ENCODE assay signal across 1 cellular context in genomic region chr17:27294689-27295630, GRCh38.
A peak's percentile ranks its signal among the peaks of the same experiment; 100 is the strongest.
TF ChIP-seq lines count a peak whose summit lies in the region.

No MANE protein-coding gene starts in this region.

TF ChIP-seq in H1, 55 proteins besides CTCF, POLR2A, EP300 and RAD21:
- no peak for TF ChIP-seq TAF7 (optimal IDR thresholded peaks at IDR 0.05; ENCODE audit: borderline replicate concordance, low read depth, low read length)
- TF ChIP-seq JUN (IDR thresholded peaks at IDR 0.05; ENCODE audit: low read depth, low read length): no peak
- no peak for TF ChIP-seq RBBP5 (IDR thresholded peaks at IDR 0.05; ENCODE audit: borderline replicate concordance, low read depth, low read length)
- TF ChIP-seq FOSL1 (IDR thresholded peaks at IDR 0.05; ENCODE audit: insufficient read depth, low read depth, low read length): no peak
- TF ChIP-seq SIN3A (conservative IDR thresholded peaks at IDR 0.05 in 1 of 2, IDR thresholded peaks at IDR 0.05 in 1 of 2; ENCODE audit: low read depth in 1 of 2, low read length in 2 of 2): 0 out of 4 replicates have a peak, but pooled peaks of 1 of the 2 experiments have one; percentile 53
- no peak for TF ChIP-seq SAP30 (IDR thresholded peaks at IDR 0.05; ENCODE audit: insufficient read depth, insufficient replicate concordance, low read length)
